Comparison of ENCODE assay signal across 16 cellular contexts in genomic region chr11:60926500-60926899, GRCh38. TPM values are rescaled to one million over a fixed set of nuclear protein-coding genes. Genes with fewer than 3 reads are reported as not detected.
"Had no signal": no experiment of that assay in that cellular context is flagged by ENCODE, and none has a peak within 500 bp of the region (broad histone marks: within the 10 kb centered on the region; RNA-seq: fewer than 3 reads in every experiment).

No MANE protein-coding gene starts in this region.

- H3K27ac ChIP-seq: heart left ventricle, transverse colon, VCaP had no signal

- H3K9me3 ChIP-seq: heart left ventricle, transverse colon had no signal

- H3K4me3 ChIP-seq: transverse colon had no signal

- ATAC-seq: heart left ventricle; right cardiac atrium; stimulated activated naive B cell treated with anti-CD40 and anti-IgM and Interleukin-4, amounts not matched to agents 10 μg/mL and 1 μg/mL and 100 μg/mL, for 72 hours had no signal

- H3K4me3 Mint-ChIP-seq: activated CD8-positive, alpha-beta T cell treated with anti-CD3 and anti-CD28 coated beads for 36 hours; stimulated activated naive B cell treated with anti-CD40 and anti-IgM and Interleukin-4, amounts not matched to agents 10 μg/mL and 1 μg/mL and 100 μg/mL, for 72 hours had no signal

- DNase-seq: activated CD4-positive, alpha-beta T cell treated with anti-CD3 and anti-CD28 coated beads for 4 hours; activated CD8-positive, alpha-beta memory T cell treated with anti-CD3 and anti-CD28 coated beads, Interleukin-2, amount 50 U/mL, for 4 hours; activated CD8-positive, alpha-beta T cell treated with anti-CD3 and anti-CD28 coated beads for 36 hours; activated T-cell treated with anti-CD3 and anti-CD28 coated beads, Interleukin-2, amount 50 U/mL, for 72 hours; aorta; foreskin melanocyte; heart left ventricle; kidney; mesendoderm; small intestine; stimulated activated naive B cell treated with anti-CD40 and anti-IgM and Interleukin-4, amounts not matched to agents 10 μg/mL and 1 μg/mL and 100 μg/mL, for 72 hours; T-cell; transverse colon had no signal

- H3K27ac Mint-ChIP-seq: activated CD8-positive, alpha-beta T cell treated with anti-CD3 and anti-CD28 coated beads for 36 hours; activated T-cell treated with anti-CD3 and anti-CD28 coated beads, Interleukin-2, amount 50 U/mL, for 72 hours; T-cell had no signal

RNA-seq across cellular contexts. Expression of gene CD6, which starts 45.0 kb away (rescaled TPM):
- total RNA-seq: bronchial epithelial cell had no signal
